Comparison of ENCODE assay signal across 20 cellular contexts in the genomic region with DNA sequence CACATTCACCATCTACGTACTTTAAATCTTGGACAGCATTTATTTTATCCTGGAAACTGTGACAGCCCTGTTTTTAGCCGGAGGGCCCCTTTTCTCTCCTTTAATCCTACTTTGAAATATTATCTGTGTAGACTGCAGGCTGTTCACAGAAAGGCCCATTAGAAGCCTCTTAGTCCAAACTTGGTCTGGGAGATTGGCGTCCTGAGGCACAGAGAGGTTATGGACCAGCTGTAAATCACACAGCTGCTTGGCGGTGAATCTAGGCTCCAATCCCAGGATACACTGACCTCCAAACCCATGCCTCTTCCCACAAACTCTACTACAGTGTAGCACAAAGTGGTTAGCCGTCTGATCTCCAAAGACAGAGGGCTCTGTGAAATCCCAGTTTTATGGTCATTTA. TPM values are rescaled to one million over a fixed set of nuclear protein-coding genes. Genes with fewer than 3 reads are reported as not detected.
A peak's percentile ranks its signal among the peaks of the same experiment; 100 is the strongest.
DNase-seq lines count a peak whose midpoint lies in the region; ATAC-seq and TF ChIP-seq lines count a peak whose summit lies in the region.
"Had no signal": no experiment of that assay in that cellular context is flagged by ENCODE, and none has a peak within 500 bp of the region (broad histone marks: within the 10 kb centered on the region; RNA-seq: fewer than 3 reads in every experiment).

No MANE protein-coding gene starts in this region.

- no peaks in the 10 kb centered on the region for H3K9me3 ChIP-seq in HEK293 (ENCODE audit: control insufficient read depth, insufficient read depth, low read depth, low read length)

- no peak overlapping the region for H3K4me3 ChIP-seq in HEK293 (ENCODE audit: low read depth, low read length)
- H3K4me3 ChIP-seq: BLaER1 had no signal

- H3K36me3 ChIP-seq in HEK293 (ENCODE audit: control insufficient read depth in 2 of 2, insufficient read depth in 1 of 2, low read length in 2 of 2), result no peaks in the 10 kb centered on the region
- H3K36me3 ChIP-seq: BLaER1 had no signal

- H3K27ac Mint-ChIP-seq in brain, result peak overlapping the region in 3 of 5 experiments; percentile 37 to 68 (median 55)
- H3K27ac Mint-ChIP-seq in nephron, result peak overlapping the region; percentile 95 to 99 (median 98)
- H3K27ac Mint-ChIP-seq in glutamatergic neuron (ENCODE audit: unreplicated experiment), result no peak overlapping the region
- H3K27ac Mint-ChIP-seq: CD14-positive monocyte; CD4-positive, alpha-beta memory T cell had no signal

- DNase-seq in posterior vena cava (ENCODE audit: low spot score), result peak; percentile 8
- no peak for DNase-seq in activated gamma-delta T cell treated with Interleukin-2 at 50 U/mL for 16 hours
- no peak for DNase-seq in glutamatergic neuron
- no peak for DNase-seq in activated CD4-positive, alpha-beta T cell treated with anti-CD3 and anti-CD28 coated beads, Interleukin-2, amount 50 U/mL, for 1 hour
- DNase-seq: 8988T; CD4-positive, alpha-beta memory T cell; DMS153; DMS79; GDM1; GOT3; H7 had no signal

- no peak overlapping the region for H3K27ac ChIP-seq in HEK293 (ENCODE audit: extremely low read depth, low read depth, low read length)
- H3K27ac ChIP-seq: BLaER1 had no signal

- no peak for ATAC-seq in GM21576 (IDR thresholded peaks at IDR 0.05; ENCODE audit: unreplicated experiment)

- POLR2A ChIA-PET in HEK293 (lab: Yijun Ruan, JAX), result no interaction called here

- peak overlapping the region in 2 of 5 experiments; percentile 10 to 67 for H3K4me3 Mint-ChIP-seq in brain
- peak overlapping the region; percentile 23 to 59 (median 53) for H3K4me3 Mint-ChIP-seq in nephron
- no peak overlapping the region for H3K4me3 Mint-ChIP-seq in glutamatergic neuron (ENCODE audit: unreplicated experiment)
- H3K4me3 Mint-ChIP-seq: CD14-positive monocyte; CD4-positive, alpha-beta memory T cell had no signal

- H3K36me3 Mint-ChIP-seq in brain, result no peaks in the 10 kb centered on the region
- no peaks in the 10 kb centered on the region for H3K36me3 Mint-ChIP-seq in nephron (ENCODE audit: low read depth)
- H3K36me3 Mint-ChIP-seq in glutamatergic neuron (ENCODE audit: unreplicated experiment), result no peaks in the 10 kb centered on the region
- H3K36me3 Mint-ChIP-seq: CD4-positive, alpha-beta memory T cell had no signal

- no peak for TF ChIP-seq CTCF in HEK293 (tag by site-specific recombination; IDR thresholded peaks at IDR 0.05)
- no peak for TF ChIP-seq CTCF in brain (conservative IDR thresholded peaks at IDR 0.05)
- no peak for TF ChIP-seq CTCF in nephron (IDR thresholded peaks at IDR 0.05; ENCODE audit: unreplicated experiment in 3 of 3)
- no peak for TF ChIP-seq CTCF in glutamatergic neuron (IDR thresholded peaks at IDR 0.05; ENCODE audit: partially characterized antibody, unreplicated experiment)

- peaks cover 9% of the 10 kb centered on the region for H3K4me1 ChIP-seq in HEK293 (ENCODE audit: control insufficient read depth, insufficient read depth, low read length)

- H3K4me1 Mint-ChIP-seq in brain (peaks cover 51% of the 10 kb centered on the region), nephron (peaks cover 82% of the 10 kb centered on the region), glutamatergic neuron (ENCODE audit: low read depth, unreplicated experiment) (no peaks in the 10 kb centered on the region)
- H3K4me1 Mint-ChIP-seq: CD14-positive monocyte had no signal

- H3K9me3 Mint-ChIP-seq in brain (peaks cover 0 to 5% (median 0%) of the 10 kb centered on the region in 5 experiments), nephron (no peaks in the 10 kb centered on the region), glutamatergic neuron (ENCODE audit: unreplicated experiment) (no peaks in the 10 kb centered on the region)

- intact Hi-C loops in posterior vena cava (cut with DNase I), result no loop called here

- CTCF ChIA-PET in HEK293 (lab: Yijun Ruan, JAX), result interaction anchor here (0.6 kb wide), 1 partner anchor 122 kb away, joined by 3 read pairs; the partner anchor contains the start of gene USP1

- H3K27me3 Mint-ChIP-seq in brain, result peaks cover 50% of the 10 kb centered on the region
- H3K27me3 Mint-ChIP-seq in nephron (ENCODE audit: low read depth), result peaks cover 39% of the 10 kb centered on the region
- H3K27me3 Mint-ChIP-seq in glutamatergic neuron (ENCODE audit: unreplicated experiment), result peaks cover 11% of the 10 kb centered on the region

TF ChIP-seq in HEK293, 187 proteins besides CTCF, POLR2A, EP300 and RAD21:
- TF ChIP-seq ZNF768 (tag by site-specific recombination; IDR thresholded peaks at IDR 0.05) (0 out of 2 replicates have a peak, but pooled peaks have one; percentile 39), ZNF16 (tag by site-specific recombination; IDR thresholded peaks at IDR 0.05; ENCODE audit: low read depth) (no peak)

RNA-seq across cellular contexts. Expression of gene KANK4, which starts 4.3 kb away (rescaled TPM):
- polyA plus RNA-seq in brain (ENCODE audit: insufficient read depth, low read depth, low replicate concordance), result 1.7 TPM
- total RNA-seq in posterior vena cava, result under 1 TPM; 0.19 to 0.37 TPM
- not detected for total RNA-seq in glutamatergic neuron (ENCODE audit: unreplicated experiment)
- total RNA-seq: CD4-positive, alpha-beta memory T cell; Daoy; HT-29 had no signal
- polyA plus RNA-seq: AG04450; CD14-positive monocyte; CD4-positive, alpha-beta memory T cell had no signal
